In genomic region chr7:96225251-96225650, GRCh38 we compare ENCODE assay signal across 28 cellular contexts.
"Had no signal": no experiment of that assay in that cellular context is flagged by ENCODE, and none has a peak within 500 bp of the region (broad histone marks: within the 10 kb centered on the region; RNA-seq: fewer than 3 reads in every experiment).

No MANE protein-coding gene starts in this region.

- H3K27ac Mint-ChIP-seq: naive thymus-derived CD8-positive, alpha-beta T cell; natural killer cell treated with Interleukin-12 subunit alpha and Interleukin-12 subunit beta and Interleukin-15 and Interleukin-18, amount 100 ng/mL, for 72 hours; nephron progenitor cell; neural progenitor cell; progenitor cell of endocrine pancreas; stimulated activated memory B cell treated with anti-CD40 and anti-IgM and Interleukin-4, amounts not matched to agents 10 μg/mL and 1 μg/mL and 100 μg/mL, for 72 hours; stimulated activated naive CD8-positive, alpha-beta T cell treated with anti-CD3 and anti-CD28 coated beads, Interleukin-15, amount 100 ng/mL, for 72 hours had no signal

- H3K36me3 ChIP-seq: neural progenitor cell, ovary, vagina had no signal

- DNase-seq: nephron progenitor cell; occipital lobe; ovary; psoas muscle; right cardiac atrium; right lobe of liver; spleen; stimulated activated CD4-positive, alpha-beta T cell treated with anti-CD3 and anti-CD28 coated beads, Interleukin-12 subunit alpha, Interleukin-12 subunit beta, amount 100 ng/mL, for 4 hours; stimulated activated CD4-positive, alpha-beta T cell treated with anti-CD3 and anti-CD28 coated beads, Interleukin-1b, Interleukin-23, amount 100 ng/mL, for 48 hours; stimulated activated CD4-positive, alpha-beta T cell treated with anti-CD3 and anti-CD28 coated beads, Interleukin-4, amount 100 ng/mL, for 1 hour; stimulated activated CD4-positive, alpha-beta T cell treated with anti-CD3 and anti-CD28 coated beads, Interleukin-4, amount 100 ng/mL, for 4 hours; stimulated activated CD8-positive, alpha-beta memory T cell treated with anti-CD3 and anti-CD28 coated beads, Interleukin-4, amount 100 ng/mL, for 48 hours; stimulated activated naive CD8-positive, alpha-beta T cell treated with anti-CD3 and anti-CD28 coated beads, Interleukin-15, amount 100 ng/mL, for 72 hours; testis; trophoblast cell; upper lobe of left lung had no signal

- FAIRE-seq: urothelium cell line had no signal

- H3K27me3 ChIP-seq: neural progenitor cell, ovary, right lobe of liver, spleen, suprapubic skin, testis, tibial nerve, upper lobe of left lung, vagina had no signal

- H3K27me3 Mint-ChIP-seq: naive thymus-derived CD8-positive, alpha-beta T cell; natural killer cell treated with Interleukin-12 subunit alpha and Interleukin-12 subunit beta and Interleukin-15 and Interleukin-18, amount 100 ng/mL, for 72 hours; progenitor cell of endocrine pancreas; stimulated activated memory B cell treated with anti-CD40 and anti-IgM and Interleukin-4, amounts not matched to agents 10 μg/mL and 1 μg/mL and 100 μg/mL, for 72 hours; stimulated activated naive CD8-positive, alpha-beta T cell treated with anti-CD3 and anti-CD28 coated beads, Interleukin-15, amount 100 ng/mL, for 72 hours had no signal

- H3K4me3 Mint-ChIP-seq: naive thymus-derived CD8-positive, alpha-beta T cell; natural killer cell treated with Interleukin-12 subunit alpha and Interleukin-12 subunit beta and Interleukin-15 and Interleukin-18, amount 100 ng/mL, for 72 hours; nephron progenitor cell; neural progenitor cell; stimulated activated memory B cell treated with anti-CD40 and anti-IgM and Interleukin-4, amounts not matched to agents 10 μg/mL and 1 μg/mL and 100 μg/mL, for 72 hours; stimulated activated naive CD8-positive, alpha-beta T cell treated with anti-CD3 and anti-CD28 coated beads, Interleukin-15, amount 100 ng/mL, for 72 hours had no signal

- H3K4me3 ChIP-seq: neural progenitor cell, ovary, psoas muscle, right lobe of liver, skin epidermis, smooth muscle cell, spleen, suprapubic skin, testis, tibial nerve, upper lobe of left lung, vagina had no signal

- H2AFZ ChIP-seq: neural progenitor cell, parathyroid adenoma had no signal

- H3K4me1 ChIP-seq: neural progenitor cell, parathyroid adenoma, psoas muscle, right lobe of liver, spleen, testis, upper lobe of left lung, vagina had no signal

- H3K9me3 ChIP-seq: ovary, psoas muscle, right lobe of liver, suprapubic skin, testis, tibial nerve, upper lobe of left lung, vagina had no signal

- H3K4me1 Mint-ChIP-seq: naive thymus-derived CD8-positive, alpha-beta T cell; neural progenitor cell had no signal

- H3K4me2 ChIP-seq: neural progenitor cell, smooth muscle cell had no signal

- H3K9me3 Mint-ChIP-seq: naive thymus-derived CD8-positive, alpha-beta T cell had no signal

- H3K9ac ChIP-seq: neural progenitor cell, parathyroid adenoma had no signal

- H3K27ac ChIP-seq: neural progenitor cell, ovary, parathyroid adenoma, psoas muscle, right lobe of liver, skin epidermis, spleen, suprapubic skin, testis, tibial nerve, upper lobe of left lung, vagina had no signal

- ATAC-seq: naive thymus-derived CD8-positive, alpha-beta T cell; natural killer cell treated with Interleukin-12 subunit alpha and Interleukin-12 subunit beta and Interleukin-15 and Interleukin-18, amount 100 ng/mL, for 72 hours; stimulated activated memory B cell treated with anti-CD40 and anti-IgM and Interleukin-4, amounts not matched to agents 10 μg/mL and 1 μg/mL and 100 μg/mL, for 72 hours; stimulated activated naive CD8-positive, alpha-beta T cell treated with anti-CD3 and anti-CD28 coated beads, Interleukin-15, amount 100 ng/mL, for 72 hours had no signal
